Comparison of ENCODE assay signal across 8 cellular contexts in the genomic region with DNA sequence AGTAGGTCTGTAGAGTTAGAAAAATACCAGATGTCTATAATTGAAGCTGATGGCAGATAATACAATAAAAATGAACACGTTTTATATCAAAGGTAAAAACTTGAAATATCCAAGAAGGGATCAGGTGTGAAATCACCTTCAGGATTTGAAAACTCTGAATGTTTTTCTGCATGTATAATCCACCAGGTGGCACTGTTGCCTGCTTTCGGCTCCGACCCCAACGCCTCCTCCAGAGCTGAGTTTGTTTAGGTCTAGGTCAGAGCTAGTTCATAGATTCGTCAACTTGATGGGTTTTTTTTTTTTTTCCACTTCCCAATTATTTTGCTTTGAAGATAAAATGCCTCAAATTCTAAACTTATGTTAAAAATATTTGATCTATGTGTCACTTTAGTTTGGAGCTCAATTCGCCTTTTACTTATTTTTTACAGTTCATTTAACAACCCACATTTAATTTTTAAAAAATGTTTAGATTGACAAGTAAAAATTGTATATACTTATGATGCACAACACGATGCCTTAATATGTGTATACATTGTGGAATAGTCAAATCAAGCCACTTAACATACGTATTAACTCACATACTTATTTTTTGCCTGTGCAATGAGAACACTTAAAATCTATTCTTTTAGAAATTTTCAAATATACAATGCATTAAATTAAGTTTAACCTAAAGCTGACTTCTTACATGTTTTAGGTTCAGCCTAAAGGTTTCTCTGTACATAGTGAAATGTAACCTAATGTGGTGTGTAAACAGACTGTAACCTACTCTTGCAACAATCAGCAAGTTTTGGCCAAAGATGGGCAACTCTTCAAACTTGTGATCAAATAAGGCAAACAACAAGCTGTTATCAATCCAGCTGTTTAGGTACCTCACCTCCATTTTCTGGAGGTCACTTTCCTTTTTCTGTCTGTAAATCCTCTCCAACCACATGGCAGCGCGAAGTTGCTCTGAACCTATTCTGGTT. TPM values are rescaled to one million over a fixed set of nuclear protein-coding genes. Genes with fewer than 3 reads are reported as not detected.
DNase-seq lines count a peak whose midpoint lies in the region; ATAC-seq and TF ChIP-seq lines count a peak whose summit lies in the region.

No MANE protein-coding gene starts in this region.

- H3K36me3 Mint-ChIP-seq in endothelial cell (ENCODE audit: low read depth, unreplicated experiment) = no peaks in the 10 kb centered on the region

- no peak overlapping the region for H3K27ac Mint-ChIP-seq in endothelial cell (ENCODE audit: unreplicated experiment)

- ATAC-seq in HG02798 (IDR thresholded peaks at IDR 0.05; ENCODE audit: poor library complexity, unreplicated experiment) = peak; percentile 64
- no peak for ATAC-seq in GM18519 (IDR thresholded peaks at IDR 0.05; ENCODE audit: low FRiP score, unreplicated experiment)

- no peaks in the 10 kb centered on the region for H3K27me3 Mint-ChIP-seq in endothelial cell (ENCODE audit: unreplicated experiment)

- H3K4me3 Mint-ChIP-seq in endothelial cell (ENCODE audit: unreplicated experiment) = no peak overlapping the region

- peak; percentile 89 for TF ChIP-seq CTCF in endothelial cell (IDR thresholded peaks at IDR 0.05; ENCODE audit: unreplicated experiment)

- H3K4me1 Mint-ChIP-seq in endothelial cell (ENCODE audit: unreplicated experiment) = no peaks in the 10 kb centered on the region

- H3K9me3 Mint-ChIP-seq in endothelial cell (ENCODE audit: unreplicated experiment) = peaks cover 8% of the 10 kb centered on the region

- DNase-seq in EH (ENCODE audit: low read depth) (peak; percentile 49), NOMO-1 (lab: John Stamatoyannopoulos, UW; ENCODE audit: unreplicated experiment in 2 of 2) (peak; percentile 34 to 62), endothelial cell (ENCODE audit: low spot score) (peak; percentile 53), myocyte (ENCODE audit: low read depth) (peak; percentile 57)
- peak; percentile 4 for DNase-seq in activated CD8-positive, alpha-beta memory T cell treated with anti-CD3 and anti-CD28 coated beads, Interleukin-2, amount 50 U/mL, for 24 hours (ENCODE audit: extremely low read depth)
- DNase-seq in stimulated activated CD8-positive, alpha-beta memory T cell treated with anti-CD3 and anti-CD28 coated beads, Interleukin-7, amount 100 ng/mL, for 4 hours (ENCODE audit: low read depth in 2 of 2) = peak; percentile 21 to 35

RNA-seq across cellular contexts. Expression of gene ENPP4, which starts 39.4 kb away (rescaled TPM):
- 6.1 TPM for total RNA-seq in endothelial cell (ENCODE audit: unreplicated experiment)
- 7.3 and 7.5 TPM in 2 replicates for total RNA-seq in myocyte
- polyA plus RNA-seq in myocyte (2012) = 4.5 TPM

Comparison
In these comparisons a context has a peak if more than half of its experiments do, and no peak if none do; other contexts are left out.
1. DNase-seq: peak in every context shown above with its lines; median percentile 57 in myocyte; 53 in endothelial cell; 49 in EH; 48 in NOMO-1; 28 in stimulated activated CD8-positive, alpha-beta memory T cell treated with anti-CD3 and anti-CD28 coated beads, Interleukin-7, amount 100 ng/mL, for 4 hours; 4 in activated CD8-positive, alpha-beta memory T cell treated with anti-CD3 and anti-CD28 coated beads, Interleukin-2, amount 50 U/mL, for 24 hours.